Comparison of ENCODE assay signal across 2 cellular contexts in the genomic region with DNA sequence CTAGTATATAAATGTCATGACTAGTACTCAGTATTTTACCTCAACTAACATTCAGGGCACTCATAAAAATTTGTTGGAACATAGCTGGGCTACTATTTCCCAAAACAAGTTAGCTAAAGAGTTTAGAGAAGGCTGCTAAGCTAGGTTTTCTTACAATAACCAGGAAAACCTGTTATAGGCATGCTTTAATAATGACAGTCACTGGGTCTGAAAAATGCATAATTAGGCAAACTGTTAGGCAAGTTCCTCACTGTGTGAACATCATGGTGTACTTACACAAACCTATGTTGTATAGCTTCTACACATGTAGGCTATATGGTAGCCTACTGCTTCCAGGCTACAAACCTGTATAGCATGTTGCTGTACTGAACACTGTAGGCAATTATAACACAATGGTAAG.
TF ChIP-seq lines count a peak whose summit lies in the region.

No MANE protein-coding gene starts in this region.

TF ChIP-seq in A549, 52 proteins besides CTCF, POLR2A, EP300 and RAD21 (continued from another document):
- TF ChIP-seq, protein P1, sequence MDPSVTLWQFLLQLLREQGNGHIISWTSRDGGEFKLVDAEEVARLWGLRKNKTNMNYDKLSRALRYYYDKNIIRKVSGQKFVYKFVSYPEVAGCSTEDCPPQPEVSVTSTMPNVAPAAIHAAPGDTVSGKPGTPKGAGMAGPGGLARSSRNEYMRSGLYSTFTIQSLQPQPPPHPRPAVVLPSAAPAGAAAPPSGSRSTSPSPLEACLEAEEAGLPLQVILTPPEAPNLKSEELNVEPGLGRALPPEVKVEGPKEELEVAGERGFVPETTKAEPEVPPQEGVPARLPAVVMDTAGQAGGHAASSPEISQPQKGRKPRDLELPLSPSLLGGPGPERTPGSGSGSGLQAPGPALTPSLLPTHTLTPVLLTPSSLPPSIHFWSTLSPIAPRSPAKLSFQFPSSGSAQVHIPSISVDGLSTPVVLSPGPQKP (IDR thresholded peaks at IDR 0.05; ENCODE audit: low read depth, low read length): no peak

TF ChIP-seq in K562, 482 proteins besides CTCF, POLR2A, EP300 and RAD21 (continued from another document):
- TF ChIP-seq, protein P2, sequence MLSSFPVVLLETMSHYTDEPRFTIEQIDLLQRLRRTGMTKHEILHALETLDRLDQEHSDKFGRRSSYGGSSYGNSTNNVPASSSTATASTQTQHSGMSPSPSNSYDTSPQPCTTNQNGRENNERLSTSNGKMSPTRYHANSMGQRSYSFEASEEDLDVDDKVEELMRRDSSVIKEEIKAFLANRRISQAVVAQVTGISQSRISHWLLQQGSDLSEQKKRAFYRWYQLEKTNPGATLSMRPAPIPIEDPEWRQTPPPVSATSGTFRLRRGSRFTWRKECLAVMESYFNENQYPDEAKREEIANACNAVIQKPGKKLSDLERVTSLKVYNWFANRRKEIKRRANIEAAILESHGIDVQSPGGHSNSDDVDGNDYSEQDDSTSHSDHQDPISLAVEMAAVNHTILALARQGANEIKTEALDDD (IDR thresholded peaks at IDR 0.05): peak; percentile 29; the same call in 1 of the 2 replicates
